In genomic region chr5:10277773-10278630, GRCh38 we compare ENCODE assay signal across 23 cellular contexts.
"Had no signal": no experiment of that assay in that cellular context is flagged by ENCODE, and none has a peak within 500 bp of the region (broad histone marks: within the 10 kb centered on the region; RNA-seq: fewer than 3 reads in every experiment).

No MANE protein-coding gene starts in this region.

- H3K4me1 Mint-ChIP-seq: naive B cell had no signal

- DNase-seq: activated CD4-positive, alpha-beta T cell treated with anti-CD3 and anti-CD28 coated beads for 48 hours; activated CD4-positive, alpha-beta T cell treated with anti-CD3 and anti-CD28 coated beads, Interleukin-2, amount 50 U/mL, for 48 hours; activated naive CD8-positive, alpha-beta T cell treated with anti-CD3 and anti-CD28 coated beads, Interleukin-2, amount 50 U/mL, for 24 hours; activated T-cell treated with anti-CD3 and anti-CD28 coated beads, Interleukin-2, amount 50 U/mL, for 48 hours; amygdala; central memory CD4-positive, alpha-beta T cell; dermis blood vessel endothelial cell; effector CD4-positive, alpha-beta T cell; foreskin keratinocyte; heart right ventricle; naive B cell; occipital lobe; psoas muscle; T-helper 1 cell; upper lobe of left lung had no signal

- H3K27ac Mint-ChIP-seq: activated naive CD4-positive, alpha-beta T cell treated with anti-CD3 and anti-CD28 coated beads, Interleukin-2, amount 50 U/mL, for 24 hours; activated naive CD8-positive, alpha-beta T cell treated with anti-CD3 and anti-CD28 coated beads, Interleukin-2, amount 50 U/mL, for 24 hours; activated T-helper 2 cell treated with anti-CD3 and anti-CD28 coated beads, Interferon-gamma antibody, Interleukin-2, Interleukin-4, amounts not matched to agents 10 μg/mL and 5 μg/mL and 100 μg/mL, durations not matched to agents 14 hours and 24 hours and 36 hours; mesothelial cell of epicardium; stimulated activated naive CD8-positive, alpha-beta T cell treated with anti-CD3 and anti-CD28 coated beads, Interleukin-15, Interleukin-2, amounts not matched to agents 100 ng/mL and 50 ng/mL, for 24 hours had no signal

- H3K27me3 ChIP-seq: breast epithelium, esophagus muscularis mucosa, foreskin keratinocyte, heart right ventricle, upper lobe of left lung had no signal

- H3K4me3 Mint-ChIP-seq: activated naive CD4-positive, alpha-beta T cell treated with anti-CD3 and anti-CD28 coated beads, Interleukin-2, amount 50 U/mL, for 24 hours; activated naive CD8-positive, alpha-beta T cell treated with anti-CD3 and anti-CD28 coated beads, Interleukin-2, amount 50 U/mL, for 24 hours; mesothelial cell of epicardium; naive B cell; stimulated activated naive CD8-positive, alpha-beta T cell treated with anti-CD3 and anti-CD28 coated beads, Interleukin-15, Interleukin-2, amounts not matched to agents 100 ng/mL and 50 ng/mL, for 24 hours had no signal

- H3K36me3 Mint-ChIP-seq: activated naive CD4-positive, alpha-beta T cell treated with anti-CD3 and anti-CD28 coated beads, Interleukin-2, amount 50 U/mL, for 24 hours; naive B cell had no signal

- H3K4me3 ChIP-seq: breast epithelium, esophagus muscularis mucosa, heart right ventricle, psoas muscle, upper lobe of left lung had no signal

- H3K27me3 Mint-ChIP-seq: activated naive CD4-positive, alpha-beta T cell treated with anti-CD3 and anti-CD28 coated beads, Interleukin-2, amount 50 U/mL, for 24 hours had no signal

- H3K4me1 ChIP-seq: breast epithelium, esophagus muscularis mucosa, foreskin keratinocyte, heart right ventricle, parathyroid adenoma, psoas muscle, upper lobe of left lung had no signal

- H3K9me3 Mint-ChIP-seq: activated naive CD4-positive, alpha-beta T cell treated with anti-CD3 and anti-CD28 coated beads, Interleukin-2, amount 50 U/mL, for 24 hours; activated naive CD8-positive, alpha-beta T cell treated with anti-CD3 and anti-CD28 coated beads, Interleukin-2, amount 50 U/mL, for 24 hours; activated T-helper 2 cell treated with anti-CD3 and anti-CD28 coated beads, Interferon-gamma antibody, Interleukin-2, Interleukin-4, amounts not matched to agents 10 μg/mL and 5 μg/mL and 100 μg/mL, durations not matched to agents 14 hours and 24 hours and 36 hours; mesothelial cell of epicardium; naive B cell; stimulated activated naive CD8-positive, alpha-beta T cell treated with anti-CD3 and anti-CD28 coated beads, Interleukin-15, Interleukin-2, amounts not matched to agents 100 ng/mL and 50 ng/mL, for 24 hours had no signal

- H3K27ac ChIP-seq: breast epithelium, esophagus muscularis mucosa, foreskin keratinocyte, heart right ventricle, parathyroid adenoma, psoas muscle, upper lobe of left lung had no signal

- H3K36me3 ChIP-seq: breast epithelium, upper lobe of left lung had no signal

- ATAC-seq: activated CD4-positive, CD25-positive, alpha-beta regulatory T cell treated with anti-CD3 and anti-CD28 coated beads, Interleukin-2, amount 50 U/mL, for 24 hours; activated naive CD8-positive, alpha-beta T cell treated with anti-CD3 and anti-CD28 coated beads, Interleukin-2, amount 50 U/mL, for 24 hours; foreskin keratinocyte; psoas muscle had no signal

- H3K9me3 ChIP-seq: breast epithelium, esophagus muscularis mucosa, heart right ventricle, psoas muscle, upper lobe of left lung had no signal
